ENCODE assay signal across 16 cellular contexts in genomic region chr4:2044542-2045517, GRCh38. TPM values are rescaled to one million over a fixed set of nuclear protein-coding genes. Genes with fewer than 3 reads are reported as not detected.
A peak's percentile ranks its signal among the peaks of the same experiment; 100 is the strongest.
DNase-seq lines count a peak whose midpoint lies in the region; ATAC-seq and TF ChIP-seq lines count a peak whose summit lies in the region.
"Had no signal": no experiment of that assay in that cellular context is flagged by ENCODE, and none has a peak within 500 bp of the region (broad histone marks: within the 10 kb centered on the region; RNA-seq: fewer than 3 reads in every experiment).

No MANE protein-coding gene starts in this region.

- DNase-seq in activated CD8-positive, alpha-beta memory T cell treated with anti-CD3 and anti-CD28 coated beads for 24 hours = peak; percentile 55
- no peak for DNase-seq in activated CD8-positive, alpha-beta memory T cell treated with anti-CD3 and anti-CD28 coated beads, Interleukin-2, amount 10 ng/mL, durations not matched to agents 7 days and 5 days
- peak; percentile 38 for DNase-seq in H7
- DNase-seq in type B pancreatic cell (ENCODE audit: extremely low spot score, unreplicated experiment) = no peak
- DNase-seq in NCI-H1417 treated with DMSO at 0.1 percent for 48 hours (lab: John Stamatoyannopoulos, UW) = no peak
- DNase-seq in brain microvascular endothelial cell = no peak
- DNase-seq: Calu3, HCEC 1CT, NCI-H1436 treated with DMSO at 0.1 percent for 48 hours, NCI-H2029 treated with DMSO at 0.1 percent for 48 hours, NCI-H510A, NCI-H774 had no signal

- no peak for TF ChIP-seq CTCF in nephron (IDR thresholded peaks at IDR 0.05; ENCODE audit: unreplicated experiment in 3 of 3)
- TF ChIP-seq CTCF in type B pancreatic cell (conservative IDR thresholded peaks at IDR 0.05) = no peak
- no peak for TF ChIP-seq CTCF in brain microvascular endothelial cell (IDR thresholded peaks at IDR 0.05; ENCODE audit: low read depth, low read length, missing control alignments)

- H3K4me3 Mint-ChIP-seq in activated CD8-positive, alpha-beta memory T cell treated with anti-CD3 and anti-CD28 coated beads, Interleukin-2, amount 10 ng/mL, durations not matched to agents 7 days and 5 days = no peak overlapping the region
- H3K4me3 Mint-ChIP-seq in nephron (peak overlapping the region in 2 of 3 experiments; percentile 20 to 38), type B pancreatic cell (peak overlapping the region; percentile 17)

- no peak for ATAC-seq in activated CD8-positive, alpha-beta memory T cell treated with anti-CD3 and anti-CD28 coated beads, Interleukin-2, amount 10 ng/mL, durations not matched to agents 7 days and 5 days
- ATAC-seq in GM18867 (IDR thresholded peaks at IDR 0.05; ENCODE audit: unreplicated experiment) = no peak

- peaks cover 31% of the 10 kb centered on the region for H3K27me3 ChIP-seq in H7 (ENCODE audit: control insufficient read depth, insufficient read depth, low read length)
- peaks cover 13% of the 10 kb centered on the region for H3K27me3 ChIP-seq in brain microvascular endothelial cell (replicated peaks)

- H3K27ac Mint-ChIP-seq in activated CD8-positive, alpha-beta memory T cell treated with anti-CD3 and anti-CD28 coated beads, Interleukin-2, amount 10 ng/mL, durations not matched to agents 7 days and 5 days = no peak overlapping the region
- H3K27ac Mint-ChIP-seq in nephron (no peak overlapping the region), type B pancreatic cell (no peak overlapping the region)

- peaks cover 3% of the 10 kb centered on the region for H3K4me1 Mint-ChIP-seq in activated CD8-positive, alpha-beta memory T cell treated with anti-CD3 and anti-CD28 coated beads, Interleukin-2, amount 10 ng/mL, durations not matched to agents 7 days and 5 days
- H3K4me1 Mint-ChIP-seq in nephron (peaks cover 3% of the 10 kb centered on the region), type B pancreatic cell (ENCODE audit: unreplicated experiment) (no peaks in the 10 kb centered on the region)

- H3K4me3 ChIP-seq in H7 (ENCODE audit: insufficient read depth, low read depth, low read length) (no peak overlapping the region), brain microvascular endothelial cell (ENCODE audit: low read depth, low read length) (no peak overlapping the region)
- H3K4me3 ChIP-seq: PC-9, SJSA1 had no signal

- in situ Hi-C loops in brain microvascular endothelial cell (cut with HindIII; ENCODE audit: low pct_ligation_motif_present, low sequenced_read_pairs) = no loop called here

- H3K36me3 Mint-ChIP-seq in activated CD8-positive, alpha-beta memory T cell treated with anti-CD3 and anti-CD28 coated beads, Interleukin-2, amount 10 ng/mL, durations not matched to agents 7 days and 5 days = peaks cover under 1% of the 10 kb centered on the region
- H3K36me3 Mint-ChIP-seq in nephron (ENCODE audit: low read depth) = no peaks in the 10 kb centered on the region
- no peaks in the 10 kb centered on the region for H3K36me3 Mint-ChIP-seq in type B pancreatic cell

- peaks cover 11% of the 10 kb centered on the region for H3K27me3 Mint-ChIP-seq in activated CD8-positive, alpha-beta memory T cell treated with anti-CD3 and anti-CD28 coated beads, Interleukin-2, amount 10 ng/mL, durations not matched to agents 7 days and 5 days
- H3K27me3 Mint-ChIP-seq in nephron (ENCODE audit: low read depth) (peaks cover 42% of the 10 kb centered on the region), type B pancreatic cell (peaks cover 8% of the 10 kb centered on the region)

- H3K36me3 ChIP-seq in H7 (replicated peaks; ENCODE audit: control insufficient read depth, insufficient read depth, low read length) = no peaks in the 10 kb centered on the region
- no peaks in the 10 kb centered on the region for H3K36me3 ChIP-seq in brain microvascular endothelial cell (replicated peaks)
- H3K36me3 ChIP-seq: SJSA1 had no signal

- CTCF ChIA-PET in activated CD8-positive, alpha-beta memory T cell treated with anti-CD3 and anti-CD28 coated beads, Interleukin-2, amount 10 ng/mL, durations not matched to agents 7 days and 5 days (lab: Charles Lee) = interaction anchor here (1.2 kb wide), 1 partner anchor 11 kb away, joined by 3 read pairs; no protein-coding TSS in a partner anchor

- H3K27ac ChIP-seq in brain microvascular endothelial cell = no peak overlapping the region
- H3K27ac ChIP-seq: PC-9, SJSA1 had no signal

- H3K9me3 Mint-ChIP-seq in activated CD8-positive, alpha-beta memory T cell treated with anti-CD3 and anti-CD28 coated beads, Interleukin-2, amount 10 ng/mL, durations not matched to agents 7 days and 5 days (ENCODE audit: low read depth) = no peaks in the 10 kb centered on the region
- H3K9me3 Mint-ChIP-seq in nephron (no peaks in the 10 kb centered on the region), type B pancreatic cell (no peaks in the 10 kb centered on the region)

RNA-seq across cellular contexts. Expression of gene NAT8L, which starts 14.3 kb away (rescaled TPM):
- total RNA-seq in activated CD8-positive, alpha-beta memory T cell treated with anti-CD3 and anti-CD28 coated beads, Interleukin-2, amount 10 ng/mL, durations not matched to agents 7 days and 5 days = under 1 TPM; 0.09 to 0.40 TPM
- 4.1 and 5.2 TPM in 2 replicates for total RNA-seq in H7 (2014; rRNA removed; shearing (Covaris generic))
- total RNA-seq in type B pancreatic cell (ENCODE audit: low replicate concordance) = 9.6 and 14.9 TPM in 2 replicates
- total RNA-seq: SJSA1 had no signal

RNA-seq across cellular contexts. Expression of gene NELFA, which starts 36.1 kb away (rescaled TPM):
- total RNA-seq in activated CD8-positive, alpha-beta memory T cell treated with anti-CD3 and anti-CD28 coated beads, Interleukin-2, amount 10 ng/mL, durations not matched to agents 7 days and 5 days = 10 to 100 TPM; 40.1 to 42.6 TPM
- 61.2 and 70.4 TPM in 2 replicates for total RNA-seq in H7 (2014; rRNA removed; shearing (Covaris generic))
- 42.2 and 44.8 TPM in 2 replicates for total RNA-seq in type B pancreatic cell (ENCODE audit: low replicate concordance)

Comparison
In these comparisons a context has a peak if more than half of its experiments do, and no peak if none do; other contexts are left out.
1. DNase-seq: peak in activated CD8-positive, alpha-beta memory T cell treated with anti-CD3 and anti-CD28 coated beads for 24 hours (single experiment) and H7 (single experiment); none in activated CD8-positive, alpha-beta memory T cell treated with anti-CD3 and anti-CD28 coated beads, Interleukin-2, amount 10 ng/mL, durations not matched to agents 7 days and 5 days (single experiment), type B pancreatic cell (single experiment), NCI-H1417 treated with DMSO at 0.1 percent for 48 hours (single experiment) and brain microvascular endothelial cell (single experiment).